In the genomic region with DNA sequence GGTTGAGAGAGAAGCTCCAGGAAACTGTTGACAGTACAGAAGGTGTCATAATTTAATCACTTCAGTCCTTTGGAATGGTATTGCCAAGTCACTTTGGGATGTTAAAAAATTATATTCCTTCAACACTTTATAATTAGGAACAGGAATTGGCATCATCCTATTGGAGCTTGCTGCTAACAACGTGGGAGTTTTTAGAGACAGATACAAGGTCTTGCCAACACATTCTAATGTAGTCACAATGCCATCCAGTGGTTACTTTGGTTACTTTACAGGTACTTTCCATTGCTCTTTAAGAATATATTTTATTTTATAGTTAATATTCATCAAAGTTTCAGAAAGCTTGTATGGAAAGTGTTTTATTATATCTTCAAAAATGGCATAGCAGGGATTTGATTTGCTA, we compare ENCODE assay signal across 9 cellular contexts.
A peak's percentile ranks its signal among the peaks of the same experiment; 100 is the strongest.
DNase-seq lines count a peak whose midpoint lies in the region; ATAC-seq and TF ChIP-seq lines count a peak whose summit lies in the region.
"Had no signal": no experiment of that assay in that cellular context is flagged by ENCODE, and none has a peak within 500 bp of the region (broad histone marks: within the 10 kb centered on the region; RNA-seq: fewer than 3 reads in every experiment).

No MANE protein-coding gene starts in this region.

- H3K4me3 Mint-ChIP-seq in activated CD4-positive, alpha-beta memory T cell treated with anti-CD3 and anti-CD28 coated beads for 36 hours = no peak overlapping the region
- no peak overlapping the region for H3K4me3 Mint-ChIP-seq in natural killer cell
- H3K4me3 Mint-ChIP-seq: activated naive CD8-positive, alpha-beta T cell treated with anti-CD3 and anti-CD28 coated beads, Interleukin-2, amount 10 ng/mL, durations not matched to agents 7 days and 5 days had no signal

- CTCF ChIA-PET in AG04449 (lab: Yijun Ruan, JAX) = interaction anchor here (0.6 to 2.0 kb wide), 19 partner anchors 9 to 1029 kb away, joined by 3 to 21 read pairs (median 4); no protein-coding TSS in a partner anchor
- CTCF ChIA-PET in activated CD4-positive, alpha-beta memory T cell treated with anti-CD3 and anti-CD28 coated beads for 36 hours (lab: Charles Lee) = no interaction called here

- no peaks in the 10 kb centered on the region for H3K4me1 Mint-ChIP-seq in activated CD4-positive, alpha-beta memory T cell treated with anti-CD3 and anti-CD28 coated beads for 36 hours (ENCODE audit: low read depth)
- no peaks in the 10 kb centered on the region for H3K4me1 Mint-ChIP-seq in natural killer cell
- H3K4me1 Mint-ChIP-seq: activated naive CD8-positive, alpha-beta T cell treated with anti-CD3 and anti-CD28 coated beads, Interleukin-2, amount 10 ng/mL, durations not matched to agents 7 days and 5 days had no signal

- intact Hi-C loops in lower lobe of right lung (cut with DNase I) = no loop called here
- intact Hi-C loops in activated CD4-positive, alpha-beta memory T cell treated with anti-CD3 and anti-CD28 coated beads for 36 hours (cut with micrococcal nuclease) = no loop called here
- intact Hi-C loops in natural killer cell (cut with micrococcal nuclease) = no loop called here

- no peaks in the 10 kb centered on the region for H3K27me3 Mint-ChIP-seq in activated CD4-positive, alpha-beta memory T cell treated with anti-CD3 and anti-CD28 coated beads for 36 hours
- H3K27me3 Mint-ChIP-seq in natural killer cell (ENCODE audit: low read depth in 2 of 2) = no peaks in the 10 kb centered on the region
- H3K27me3 Mint-ChIP-seq: activated naive CD8-positive, alpha-beta T cell treated with anti-CD3 and anti-CD28 coated beads, Interleukin-2, amount 10 ng/mL, durations not matched to agents 7 days and 5 days had no signal

- no peak overlapping the region for H3K4me3 ChIP-seq in AG04449 (ENCODE audit: low read depth, low read length)
- no peak overlapping the region for H3K4me3 ChIP-seq in lower lobe of right lung

- H3K36me3 ChIP-seq in lower lobe of right lung = no peaks in the 10 kb centered on the region

- H3K27ac Mint-ChIP-seq in activated CD4-positive, alpha-beta memory T cell treated with anti-CD3 and anti-CD28 coated beads for 36 hours = no peak overlapping the region
- no peak overlapping the region for H3K27ac Mint-ChIP-seq in natural killer cell
- H3K27ac Mint-ChIP-seq: activated naive CD8-positive, alpha-beta T cell treated with anti-CD3 and anti-CD28 coated beads, Interleukin-2, amount 10 ng/mL, durations not matched to agents 7 days and 5 days had no signal

- POLR2A ChIA-PET in AG04449 (lab: Yijun Ruan, JAX) = no interaction called here
- POLR2A ChIA-PET in activated CD4-positive, alpha-beta memory T cell treated with anti-CD3 and anti-CD28 coated beads for 36 hours (lab: Charles Lee) = no interaction called here

- H3K9me3 ChIP-seq in lower lobe of right lung = no peaks in the 10 kb centered on the region

- no peaks in the 10 kb centered on the region for H3K4me1 ChIP-seq in lower lobe of right lung

- ATAC-seq in GM18909 (IDR thresholded peaks at IDR 0.05; ENCODE audit: poor library complexity, unreplicated experiment) (peak; percentile 76), HG03439 (IDR thresholded peaks at IDR 0.05; ENCODE audit: unreplicated experiment) (peak; percentile 66), lower lobe of right lung (no peak), natural killer cell (no peak)

- H3K27me3 ChIP-seq in lower lobe of right lung (ENCODE audit: low read depth) = no peaks in the 10 kb centered on the region

- H3K9me3 Mint-ChIP-seq in activated CD4-positive, alpha-beta memory T cell treated with anti-CD3 and anti-CD28 coated beads for 36 hours = peaks cover 24% of the 10 kb centered on the region
- H3K9me3 Mint-ChIP-seq in natural killer cell = peaks cover 4 to 6% of the 10 kb centered on the region in 2 donors

- peak; percentile 11 for TF ChIP-seq CTCF in AG04449 (IDR thresholded peaks at IDR 0.05; ENCODE audit: insufficient read depth, low read length, missing control alignments)
- TF ChIP-seq CTCF in lower lobe of right lung (IDR thresholded peaks at IDR 0.05) = peak; percentile 27
- TF ChIP-seq CTCF in natural killer cell (IDR thresholded peaks at IDR 0.05) = no peak

- DNase-seq in AG04449 (ENCODE audit: low read depth, low spot score) = no peak
- DNase-seq in SW480 (ENCODE audit: low spot score) = peak; percentile 38
- DNase-seq in lower lobe of right lung = no peak
- DNase-seq in NCI-H1092 treated with DMSO at 0.1 percent for 48 hours (lab: John Stamatoyannopoulos, UW) = no peak
- no peak for DNase-seq in activated CD4-positive, alpha-beta memory T cell treated with anti-CD3 and anti-CD28 coated beads for 36 hours
- no peak for DNase-seq in natural killer cell
- DNase-seq: activated naive CD8-positive, alpha-beta T cell treated with anti-CD3 and anti-CD28 coated beads, Interleukin-2, amount 10 ng/mL, durations not matched to agents 7 days and 5 days had no signal

- H3K36me3 Mint-ChIP-seq in activated CD4-positive, alpha-beta memory T cell treated with anti-CD3 and anti-CD28 coated beads for 36 hours = no peaks in the 10 kb centered on the region
- no peaks in the 10 kb centered on the region for H3K36me3 Mint-ChIP-seq in natural killer cell
- H3K36me3 Mint-ChIP-seq: activated naive CD8-positive, alpha-beta T cell treated with anti-CD3 and anti-CD28 coated beads, Interleukin-2, amount 10 ng/mL, durations not matched to agents 7 days and 5 days had no signal

- no peak overlapping the region for H3K27ac ChIP-seq in lower lobe of right lung

Comparison
In these comparisons a context has a peak if more than half of its experiments do, and no peak if none do; other contexts are left out.
1. ATAC-seq: peak in GM18909 (single experiment) and HG03439 (single experiment); none in lower lobe of right lung (0 of 2) and natural killer cell (0 of 3).